8 cellular contexts compared by ENCODE assay signal in genomic region chr11:47552581-47553416, GRCh38. TPM values are rescaled to one million over a fixed set of nuclear protein-coding genes. Genes with fewer than 3 reads are reported as not detected.
DNase-seq lines count a peak whose midpoint lies in the region; FAIRE-seq and TF ChIP-seq lines count a peak whose summit lies in the region.

Gene CELF1, minus strand, starts transcription at chr11:47553132. Its CDS starts 53,609 bp downstream, at chr11:47499523.

- H3K27ac ChIP-seq in neutrophil (peak within 1 kb of the TSS; percentile 93), substantia nigra (ENCODE audit: low read depth, low read length, poor library complexity, severe bottlenecking) (peak within 1 kb of the TSS; percentile 85)

- in situ Hi-C loops in SK-MEL-5 (cut with HindIII; ENCODE audit: low pct_unique_long_range_greater_than_20kb, low sequenced_read_pairs) = no loop called here

- CTCF ChIA-PET in GM10248 (lab: Yijun Ruan, JAX) = interaction anchor here (0.6 to 6.7 kb wide), 33 partner anchors 12 to 611 kb away, joined by 3 to 125 read pairs (median 3); partner anchors contain the start of genes FAM180B, KBTBD4, NDUFS3 and PTPMT1

- H3K4me1 ChIP-seq in neutrophil (ENCODE audit: control insufficient read depth in 1 of 2, insufficient read depth in 1 of 2, low read depth in 1 of 2, low read length in 1 of 2) = peaks cover 50 to 51% of the 10 kb centered on the region in 2 experiments

- FAIRE-seq in frontal cortex (lab: Jason Lieb, UNC) = no peak

- H3K36me3 ChIP-seq in neutrophil = no peaks in the 10 kb centered on the region

- TF ChIP-seq CTCF in GM10248 (IDR thresholded peaks at IDR 0.05; ENCODE audit: control extremely low read depth, extremely low read depth, low read depth, missing control alignments) = peak; percentile 87
- TF ChIP-seq CTCF in HFF-Myc (IDR thresholded peaks at IDR 0.05; ENCODE audit: low read depth, low read length, missing control alignments) = peak; percentile 63
- peak; percentile 98 for TF ChIP-seq CTCF in neutrophil (IDR thresholded peaks at IDR 0.05)

- peak within 1 kb of the TSS; percentile 87 for H3K4me3 ChIP-seq in HFF-Myc (replicated peaks; ENCODE audit: low read depth, low read length)
- H3K4me3 ChIP-seq in neutrophil (ENCODE audit: low read depth in 1 of 2, low read length in 1 of 2) = peak within 1 kb of the TSS; percentile 92 to 98

- no peaks in the 10 kb centered on the region for H3K9me3 ChIP-seq in neutrophil

- no peaks in the 10 kb centered on the region for H3K27me3 ChIP-seq in neutrophil

- DNase-seq in GM10248 (ENCODE audit: extremely low spot score) = peak; percentile 94
- peak; percentile 38 for DNase-seq in HFF-Myc (ENCODE audit: extremely low read depth, low read depth)
- DNase-seq in MV-4-11 (lab: John Stamatoyannopoulos, UW) = peak; percentile 78
- DNase-seq in SK-MEL-5 (ENCODE audit: low read depth, low spot score) = peak; percentile 92
- DNase-seq in activated naive CD4-positive, alpha-beta T cell treated with Interleukin-2 at 50 U/mL for 16 hours = peak; percentile 93
- peak; percentile 89 to 91 for DNase-seq in frontal cortex (ENCODE audit: low spot score in 2 of 2)
- DNase-seq in substantia nigra (lab: John Stamatoyannopoulos, UW) = peak; percentile 39 to 93 (median 81)

- POLR2A ChIA-PET in GM10248 (lab: Yijun Ruan, JAX) = interaction anchor here (1.4 kb wide), 1 partner anchor 27 kb away, joined by 3 read pairs; no protein-coding TSS in a partner anchor

RNA-seq across cellular contexts. Expression of gene CELF1, which starts in this region (rescaled TPM):
- total RNA-seq in SK-MEL-5 (2014; rRNA removed; shearing (Covaris generic)) = 86.7 and 95.1 TPM in 2 replicates
- 74.5 and 104 TPM in 2 replicates for polyA plus RNA-seq in SK-MEL-5 (2015; cell fraction: cytosol; rRNA removed)
- 223 and 239 TPM in 2 replicates for polyA plus RNA-seq in SK-MEL-5 (2015; cell fraction: nucleus; rRNA removed)
- 176 TPM for total RNA-seq in frontal cortex

Comparison
In these comparisons a context has a peak if more than half of its experiments do, and no peak if none do; other contexts are left out.
1. Peak in every context shown above with its lines: DNase-seq, H3K4me3 ChIP-seq and H3K27ac ChIP-seq.
2. DNase-seq: peak in every context shown above with its lines; median percentile 94 in GM10248; 93 in activated naive CD4-positive, alpha-beta T cell treated with Interleukin-2 at 50 U/mL for 16 hours; 92 in SK-MEL-5; 90 in frontal cortex; 81 in substantia nigra; 78 in MV-4-11; 38 in HFF-Myc.